Comparison of ENCODE assay signal across 17 cellular contexts in genomic region chr11:114358711-114359110, GRCh38. TPM values are rescaled to one million over a fixed set of nuclear protein-coding genes. Genes with fewer than 3 reads are reported as not detected.
A peak's percentile ranks its signal among the peaks of the same experiment; 100 is the strongest.
DNase-seq lines count a peak whose midpoint lies in the region; ATAC-seq, FAIRE-seq and TF ChIP-seq lines count a peak whose summit lies in the region.
"Had no signal": no experiment of that assay in that cellular context is flagged by ENCODE, and none has a peak within 500 bp of the region (broad histone marks: within the 10 kb centered on the region; RNA-seq: fewer than 3 reads in every experiment).

No MANE protein-coding gene starts in this region.

- intact Hi-C loops in sigmoid colon (cut with DNase I), result no loop called here

- FAIRE-seq in H54 (lab: Jason Lieb, UNC), result peak; percentile 80
- FAIRE-seq: GM19239 had no signal

- ATAC-seq in HG03097 (IDR thresholded peaks at IDR 0.05; ENCODE audit: low FRiP score, unreplicated experiment), result no peak

- no peaks in the 10 kb centered on the region for H4K20me1 ChIP-seq in osteoblast (ENCODE audit: insufficient read depth, low read length)

- no peak for TF ChIP-seq CTCF in osteoblast (IDR thresholded peaks at IDR 0.05; ENCODE audit: extremely low read depth, low read depth, low read length)
- TF ChIP-seq CTCF in sigmoid colon (IDR thresholded peaks at IDR 0.05), result no peak

- H3K4me2 ChIP-seq in osteoblast (ENCODE audit: insufficient read depth, low read length), result no peak overlapping the region
- H3K4me2 ChIP-seq: hepatocyte, KMS-11, neural progenitor cell had no signal

- H3K4me1 ChIP-seq in osteoblast (ENCODE audit: insufficient read depth, low read length) (peaks cover 21% of the 10 kb centered on the region), sigmoid colon (no peaks in the 10 kb centered on the region)
- H3K4me1 ChIP-seq: esophagus muscularis mucosa, neural progenitor cell had no signal

- no peak for TF ChIP-seq EP300 in sigmoid colon (IDR thresholded peaks at IDR 0.05)

- H3K9me3 ChIP-seq in osteoblast (ENCODE audit: low read depth, low read length) (no peaks in the 10 kb centered on the region), sigmoid colon (no peaks in the 10 kb centered on the region)

- TF ChIP-seq POLR2A in H54 (IDR thresholded peaks at IDR 0.05; ENCODE audit: low read depth, low read length), result no peak
- no peak for TF ChIP-seq POLR2A in sigmoid colon (IDR thresholded peaks at IDR 0.05)

- no peak for DNase-seq in H54 (ENCODE audit: insufficient read length, low spot score)
- DNase-seq in NCI-H226, result peak; percentile 32
- peak; percentile 82 for DNase-seq in cerebellum (ENCODE audit: low spot score)
- DNase-seq in osteoblast (ENCODE audit: insufficient read length, low spot score, missing footprints), result no peak
- no peak for DNase-seq in sigmoid colon
- DNase-seq in mesenteric fat pad (ENCODE audit: low spot score), result no peak
- DNase-seq: CD4-positive, CD25-positive, alpha-beta regulatory T cell; central memory CD4-positive, alpha-beta T cell; NCI-H1694 treated with DMSO at 0.1 percent for 48 hours; stimulated activated naive CD4-positive, alpha-beta T cell treated with Interleukin-2 at 50 U/mL for 16 hours; SW 1271 had no signal

- no peak overlapping the region for H3K4me3 ChIP-seq in osteoblast (ENCODE audit: insufficient read depth, low read length)
- H3K4me3 ChIP-seq in sigmoid colon, result no peak overlapping the region
- H3K4me3 ChIP-seq: esophagus muscularis mucosa, hepatocyte, neural progenitor cell had no signal

- H3K79me2 ChIP-seq in osteoblast (ENCODE audit: insufficient read depth, low read length), result no peaks in the 10 kb centered on the region
- H3K79me2 ChIP-seq: hepatocyte had no signal

- no peaks in the 10 kb centered on the region for H3K36me3 ChIP-seq in osteoblast (ENCODE audit: insufficient read depth, low read length)
- no peaks in the 10 kb centered on the region for H3K36me3 ChIP-seq in sigmoid colon
- H3K36me3 ChIP-seq: esophagus muscularis mucosa, neural progenitor cell had no signal

- WGBS in sigmoid colon, 2 donors, result 10 to 13% methylated on average over 1 of the region's 1 CpG

- H3K27ac ChIP-seq in osteoblast (ENCODE audit: low read depth, low read length) (peak overlapping the region; percentile 64), sigmoid colon (no peak overlapping the region)
- H3K27ac ChIP-seq: esophagus muscularis mucosa, hepatocyte, KMS-11, neural progenitor cell had no signal

- H2AFZ ChIP-seq in osteoblast (ENCODE audit: low read length), result peak overlapping the region; percentile 57
- H2AFZ ChIP-seq: hepatocyte, neural progenitor cell had no signal

- H3K27me3 ChIP-seq in osteoblast (ENCODE audit: insufficient read depth, low read length), result no peaks in the 10 kb centered on the region
- no peaks in the 10 kb centered on the region for H3K27me3 ChIP-seq in sigmoid colon
- H3K27me3 ChIP-seq: esophagus muscularis mucosa, hepatocyte, neural progenitor cell had no signal

RNA-seq across cellular contexts. Expression of gene C11orf71, which starts 41.6 kb away (rescaled TPM):
- total RNA-seq in cerebellum, result 7.3 TPM
- total RNA-seq in osteoblast, result 3.3 and 4.7 TPM in 2 replicates
- 1 to 10 TPM; 5.0 to 7.6 (median 6.4) TPM for total RNA-seq in sigmoid colon
- 10 to 100 TPM in 2 of 3 donors, 1 to 10 TPM in 1; 9.6 to 16.4 (median 12.6) TPM for polyA plus RNA-seq in sigmoid colon
- total RNA-seq in mesenteric fat pad, result 6.6 TPM

RNA-seq across cellular contexts. Expression of gene RBM7, which starts 41.8 kb away (rescaled TPM):
- total RNA-seq in cerebellum (17.7 TPM), osteoblast (37.7 and 38.0 TPM in 2 replicates), sigmoid colon (10 to 100 TPM; 20.5 to 34.4 (median 28.8) TPM), mesenteric fat pad (29.5 TPM)
- 10 to 100 TPM; 21.3 to 36.3 (median 27.0) TPM for polyA plus RNA-seq in sigmoid colon

Comparison
In these comparisons a context has a peak if more than half of its experiments do, and no peak if none do; other contexts are left out.
1. DNase-seq: peak in NCI-H226 (single experiment) and cerebellum (single experiment); none in H54 (single experiment), osteoblast (single experiment), sigmoid colon (single experiment) and mesenteric fat pad (single experiment).